In the genomic region with DNA sequence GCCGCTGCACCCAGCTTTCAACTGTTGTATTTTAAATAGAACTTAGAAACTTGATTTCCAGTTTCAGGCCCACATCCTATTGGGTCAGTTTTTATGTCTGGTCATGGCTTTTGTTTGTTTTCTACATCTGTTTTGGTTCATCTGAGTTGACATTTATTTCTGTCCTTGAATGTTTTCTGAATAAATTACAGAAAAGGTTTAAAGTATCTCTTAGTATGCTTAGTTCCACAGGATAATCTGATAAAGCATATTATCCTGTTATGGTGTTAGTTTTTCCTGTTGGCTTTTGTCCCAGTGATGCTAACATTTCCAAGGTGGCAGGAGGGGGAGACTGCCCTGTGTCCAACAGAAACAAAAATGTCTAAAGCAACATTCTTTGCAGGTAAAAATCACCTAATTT, we compare ENCODE assay signal across 38 cellular contexts.
"Had no signal": no experiment of that assay in that cellular context is flagged by ENCODE, and none has a peak within 500 bp of the region (broad histone marks: within the 10 kb centered on the region; RNA-seq: fewer than 3 reads in every experiment).

No MANE protein-coding gene starts in this region.

- H3K9me3 ChIP-seq: esophagus squamous epithelium, gastroesophageal sphincter, left lung, lower lobe of right lung, ovary, prostate gland, sigmoid colon, uterus had no signal

- H3K27me3 ChIP-seq: esophagus squamous epithelium, gastroesophageal sphincter, left lung, ovary, sigmoid colon, uterus had no signal

- H3K27ac ChIP-seq: epithelial cell of prostate, esophagus squamous epithelium, gastroesophageal sphincter, left lung, lower lobe of right lung, ovary, prostate gland, sigmoid colon, WERI-Rb-1 had no signal

- H3K27ac Mint-ChIP-seq: activated CD4-positive, alpha-beta memory T cell treated with anti-CD3 and anti-CD28 coated beads, Interleukin-2, amount 10 ng/mL, durations not matched to agents 7 days and 5 days; activated CD4-positive, alpha-beta T cell treated with anti-CD3 and anti-CD28 coated beads, Interleukin-2, amount 10 ng/mL, durations not matched to agents 24 days and 14 days; activated T-cell treated with anti-CD3 and anti-CD28 coated beads, Interleukin-2, amount 50 U/mL, for 24 hours; endodermal cell; immature natural killer cell; nephron progenitor cell; stimulated activated memory B cell treated with anti-CD40 and anti-IgM and Interleukin-4, amounts not matched to agents 10 μg/mL and 1 μg/mL and 100 μg/mL, for 72 hours; stimulated activated naive CD8-positive, alpha-beta T cell treated with anti-CD3 and anti-CD28 coated beads, Interleukin-15, amount 100 ng/mL, for 72 hours; T-helper 1 cell treated with Interleukin-12 subunit alpha and Interleukin-12 subunit beta and Interleukin-4 antibody, amounts not matched to agents 30 μg/mL and 1 μg/mL, for 36 hours; type B pancreatic cell had no signal

- H3K36me3 Mint-ChIP-seq: immature natural killer cell; stimulated activated memory B cell treated with anti-CD40 and anti-IgM and Interleukin-4, amounts not matched to agents 10 μg/mL and 1 μg/mL and 100 μg/mL, for 72 hours; type B pancreatic cell had no signal

- H3K4me1 ChIP-seq: esophagus squamous epithelium, left lung, lower lobe of right lung, sigmoid colon, uterus had no signal

- H3K4me3 Mint-ChIP-seq: activated CD4-positive, alpha-beta memory T cell treated with anti-CD3 and anti-CD28 coated beads, Interleukin-2, amount 10 ng/mL, durations not matched to agents 7 days and 5 days; activated CD4-positive, alpha-beta T cell treated with anti-CD3 and anti-CD28 coated beads, Interleukin-2, amount 10 ng/mL, durations not matched to agents 24 days and 14 days; activated T-cell treated with anti-CD3 and anti-CD28 coated beads, Interleukin-2, amount 50 U/mL, for 24 hours; endodermal cell; immature natural killer cell; nephron progenitor cell; stimulated activated memory B cell treated with anti-CD40 and anti-IgM and Interleukin-4, amounts not matched to agents 10 μg/mL and 1 μg/mL and 100 μg/mL, for 72 hours; stimulated activated naive CD8-positive, alpha-beta T cell treated with anti-CD3 and anti-CD28 coated beads, Interleukin-15, amount 100 ng/mL, for 72 hours; T-helper 1 cell treated with Interleukin-12 subunit alpha and Interleukin-12 subunit beta and Interleukin-4 antibody, amounts not matched to agents 30 μg/mL and 1 μg/mL, for 36 hours; type B pancreatic cell had no signal

- DNase-seq: activated CD4-positive, alpha-beta memory T cell treated with anti-CD3 and anti-CD28 coated beads, Interleukin-2, amount 10 ng/mL, durations not matched to agents 7 days and 5 days; activated CD4-positive, alpha-beta T cell treated with anti-CD3 and anti-CD28 coated beads, Interleukin-2, amount 10 ng/mL, durations not matched to agents 24 days and 14 days; activated CD4-positive, CD25-positive, alpha-beta regulatory T cell treated with anti-CD3 and anti-CD28 coated beads, Interleukin-2, amount 50 U/mL, for 72 hours; activated CD8-positive, alpha-beta memory T cell treated with anti-CD3 and anti-CD28 coated beads, Interleukin-2, amount 50 U/mL, for 48 hours; activated gamma-delta T cell treated with Interleukin-2 at 50 U/mL for 16 hours; activated naive CD4-positive, alpha-beta T cell treated with anti-CD3 and anti-CD28 coated beads, Interleukin-2, amount 50 U/mL, for 16 hours; activated T-cell treated with anti-CD3 and anti-CD28 coated beads, Interleukin-2, amount 50 U/mL, for 24 hours; amygdala; caudate nucleus; cortex of kidney; endodermal cell; esophagus squamous epithelium; head of caudate nucleus; hippocampal formation; immature natural killer cell; kidney glomerular epithelial cell; left lung; lower lobe of right lung; mesenchymal stem cell; nephron progenitor cell; ovary; retina; sigmoid colon; small intestine; stimulated activated CD4-positive, alpha-beta T cell treated with anti-CD3 and anti-CD28 coated beads, Interleukin-4, amount 100 ng/mL, for 4 hours; stimulated activated CD8-positive, alpha-beta memory T cell treated with anti-CD3 and anti-CD28 coated beads, Interleukin-4, amount 100 ng/mL, for 48 hours; stimulated activated naive CD8-positive, alpha-beta T cell treated with anti-CD3 and anti-CD28 coated beads, Interleukin-15, amount 100 ng/mL, for 72 hours; substantia nigra; SW 1271; T-helper 9 cell; uterus; WERI-Rb-1 had no signal

- H3K9me3 Mint-ChIP-seq: activated CD4-positive, alpha-beta T cell treated with anti-CD3 and anti-CD28 coated beads, Interleukin-2, amount 10 ng/mL, durations not matched to agents 24 days and 14 days; endodermal cell; nephron progenitor cell; stimulated activated memory B cell treated with anti-CD40 and anti-IgM and Interleukin-4, amounts not matched to agents 10 μg/mL and 1 μg/mL and 100 μg/mL, for 72 hours; type B pancreatic cell had no signal

- H3K4me3 ChIP-seq: esophagus squamous epithelium, gastroesophageal sphincter, left lung, lower lobe of right lung, ovary, prostate gland, sigmoid colon, uterus had no signal

- H3K27me3 Mint-ChIP-seq: activated CD4-positive, alpha-beta memory T cell treated with anti-CD3 and anti-CD28 coated beads, Interleukin-2, amount 10 ng/mL, durations not matched to agents 7 days and 5 days; activated CD4-positive, alpha-beta T cell treated with anti-CD3 and anti-CD28 coated beads, Interleukin-2, amount 10 ng/mL, durations not matched to agents 24 days and 14 days; activated T-cell treated with anti-CD3 and anti-CD28 coated beads, Interleukin-2, amount 50 U/mL, for 24 hours; stimulated activated memory B cell treated with anti-CD40 and anti-IgM and Interleukin-4, amounts not matched to agents 10 μg/mL and 1 μg/mL and 100 μg/mL, for 72 hours; stimulated activated naive CD8-positive, alpha-beta T cell treated with anti-CD3 and anti-CD28 coated beads, Interleukin-15, amount 100 ng/mL, for 72 hours; type B pancreatic cell had no signal

- H3K36me3 ChIP-seq: esophagus squamous epithelium, gastroesophageal sphincter, left lung, lower lobe of right lung, ovary, prostate gland, sigmoid colon, uterus, WERI-Rb-1 had no signal

- H3K4me1 Mint-ChIP-seq: activated CD4-positive, alpha-beta memory T cell treated with anti-CD3 and anti-CD28 coated beads, Interleukin-2, amount 10 ng/mL, durations not matched to agents 7 days and 5 days; activated CD4-positive, alpha-beta T cell treated with anti-CD3 and anti-CD28 coated beads, Interleukin-2, amount 10 ng/mL, durations not matched to agents 24 days and 14 days; stimulated activated memory B cell treated with anti-CD40 and anti-IgM and Interleukin-4, amounts not matched to agents 10 μg/mL and 1 μg/mL and 100 μg/mL, for 72 hours; stimulated activated naive CD8-positive, alpha-beta T cell treated with anti-CD3 and anti-CD28 coated beads, Interleukin-15, amount 100 ng/mL, for 72 hours had no signal
